2 cellular contexts compared by ENCODE assay signal in the genomic region with DNA sequence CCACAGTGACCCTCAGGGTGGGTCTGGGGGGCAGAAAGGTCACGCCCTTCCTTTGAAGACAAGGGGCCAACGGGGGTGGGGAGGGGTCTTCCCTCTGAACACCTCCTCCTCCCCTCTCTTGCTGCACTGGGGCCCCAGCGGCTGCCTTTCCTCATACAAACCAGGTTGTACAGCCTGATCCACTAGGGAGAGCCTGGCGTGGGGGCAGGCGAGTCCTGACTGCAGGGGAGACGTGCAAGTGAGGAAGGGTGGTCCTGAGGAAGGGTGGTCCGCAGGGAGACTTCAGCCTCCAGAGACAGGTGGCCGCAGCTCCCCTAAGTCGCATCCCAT.
A peak's percentile ranks its signal among the peaks of the same experiment; 100 is the strongest.
TF ChIP-seq lines count a peak whose summit lies in the region.

No MANE protein-coding gene starts in this region.

TF ChIP-seq in IMR-90, 13 proteins besides CTCF, POLR2A, EP300 and RAD21:
- TF ChIP-seq MXI1 (IDR thresholded peaks at IDR 0.05; ENCODE audit: borderline replicate concordance, low read depth, low read length) (no peak), CEBPB (IDR thresholded peaks at IDR 0.05; ENCODE audit: low read depth, low read length) (no peak), BHLHE40 (IDR thresholded peaks at IDR 0.05; ENCODE audit: low read depth, low read length) (no peak), FOS (IDR thresholded peaks at IDR 0.05; ENCODE audit: low read depth, low read length) (no peak), RFX5 (IDR thresholded peaks at IDR 0.05; ENCODE audit: low read depth, low read length) (no peak), RCOR1 (IDR thresholded peaks at IDR 0.05; ENCODE audit: insufficient replicate concordance, low read length) (no peak), SMC3 (IDR thresholded peaks at IDR 0.05; ENCODE audit: low read depth, low read length) (no peak), CHD1 (IDR thresholded peaks at IDR 0.05; ENCODE audit: low read depth, low read length) (no peak)
- TF ChIP-seq, protein P1, sequence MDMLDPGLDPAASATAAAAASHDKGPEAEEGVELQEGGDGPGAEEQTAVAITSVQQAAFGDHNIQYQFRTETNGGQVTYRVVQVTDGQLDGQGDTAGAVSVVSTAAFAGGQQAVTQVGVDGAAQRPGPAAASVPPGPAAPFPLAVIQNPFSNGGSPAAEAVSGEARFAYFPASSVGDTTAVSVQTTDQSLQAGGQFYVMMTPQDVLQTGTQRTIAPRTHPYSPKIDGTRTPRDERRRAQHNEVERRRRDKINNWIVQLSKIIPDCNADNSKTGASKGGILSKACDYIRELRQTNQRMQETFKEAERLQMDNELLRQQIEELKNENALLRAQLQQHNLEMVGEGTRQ (IDR thresholded peaks at IDR 0.05; ENCODE audit: low read depth, low read length), result no peak
- TF ChIP-seq, protein P2, sequence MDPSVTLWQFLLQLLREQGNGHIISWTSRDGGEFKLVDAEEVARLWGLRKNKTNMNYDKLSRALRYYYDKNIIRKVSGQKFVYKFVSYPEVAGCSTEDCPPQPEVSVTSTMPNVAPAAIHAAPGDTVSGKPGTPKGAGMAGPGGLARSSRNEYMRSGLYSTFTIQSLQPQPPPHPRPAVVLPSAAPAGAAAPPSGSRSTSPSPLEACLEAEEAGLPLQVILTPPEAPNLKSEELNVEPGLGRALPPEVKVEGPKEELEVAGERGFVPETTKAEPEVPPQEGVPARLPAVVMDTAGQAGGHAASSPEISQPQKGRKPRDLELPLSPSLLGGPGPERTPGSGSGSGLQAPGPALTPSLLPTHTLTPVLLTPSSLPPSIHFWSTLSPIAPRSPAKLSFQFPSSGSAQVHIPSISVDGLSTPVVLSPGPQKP (IDR thresholded peaks at IDR 0.05; ENCODE audit: borderline replicate concordance, low read depth, low read length), result no peak

TF ChIP-seq in K562, 482 proteins besides CTCF, POLR2A, EP300 and RAD21:
- TF ChIP-seq SNIP1 (IDR thresholded peaks at IDR 0.05; ENCODE audit: low read depth) (no peak), E2F3 (CRISPR knock-in tag; IDR thresholded peaks at IDR 0.05) (no peak), ZBTB7A (IDR thresholded peaks at IDR 0.05; ENCODE audit: borderline replicate concordance, control insufficient read depth, low read depth, low read length) (0 out of 2 replicates have a peak, but pooled peaks have one; percentile 25), STAG1 (CRISPR knock-in tag; IDR thresholded peaks at IDR 0.05; ENCODE audit: borderline replicate concordance) (no peak), TOE1 (IDR thresholded peaks at IDR 0.05; ENCODE audit: borderline replicate concordance) (no peak), TOE1 (CRISPR knock-in tag; IDR thresholded peaks at IDR 0.05; ENCODE audit: borderline replicate concordance, low read depth) (no peak)
TF ChIP-seq in K562: peak in this region for 1.
